5 cellular contexts compared by ENCODE assay signal in the genomic region with DNA sequence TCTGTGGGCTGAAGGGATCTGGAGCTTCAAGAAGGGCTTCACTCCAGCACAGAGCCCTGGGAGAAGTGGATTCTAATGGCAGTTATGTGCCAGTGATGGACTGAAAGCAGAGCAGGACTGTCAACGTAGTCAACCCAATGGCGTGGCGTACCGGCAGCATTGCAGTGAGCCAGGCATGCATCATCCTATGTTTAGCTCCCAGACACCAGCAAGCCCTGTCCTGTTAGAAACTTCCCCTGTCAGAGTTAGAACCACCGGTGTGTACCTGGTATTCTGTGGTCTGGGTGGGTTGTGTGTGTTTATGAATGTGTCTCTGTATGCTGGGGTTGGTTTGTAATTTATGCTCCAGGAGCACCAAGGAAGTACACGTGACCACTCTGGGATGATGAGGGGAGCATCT.
"Had no signal": no experiment of that assay in that cellular context is flagged by ENCODE, and none has a peak within 500 bp of the region (broad histone marks: within the 10 kb centered on the region; RNA-seq: fewer than 3 reads in every experiment).

No MANE protein-coding gene starts in this region.

- H3K4me3 ChIP-seq: GM23338, K562 had no signal

- ATAC-seq: K562 had no signal

- H3K4me2 ChIP-seq: GM23338 had no signal

- H3K9me3 Mint-ChIP-seq: GM23338, H9 had no signal

- H3K4me3 Mint-ChIP-seq: GM23338, H9 had no signal

- H3K27ac Mint-ChIP-seq: GM23338 had no signal

- DNase-seq: H9, HCEC 1CT, IMR-90 had no signal

- H2AFZ ChIP-seq: GM23338 had no signal
